Comparison of ENCODE assay signal across 9 cellular contexts in genomic region chr6:72624557-72625160, GRCh38. TPM values are rescaled to one million over a fixed set of nuclear protein-coding genes. Genes with fewer than 3 reads are reported as not detected.
DNase-seq lines count a peak whose midpoint lies in the region; ATAC-seq, FAIRE-seq and TF ChIP-seq lines count a peak whose summit lies in the region.
"Had no signal": no experiment of that assay in that cellular context is flagged by ENCODE, and none has a peak within 500 bp of the region (broad histone marks: within the 10 kb centered on the region; RNA-seq: fewer than 3 reads in every experiment).

No MANE protein-coding gene starts in this region.

- H3K9me3 ChIP-seq in AG04450 (ENCODE audit: control insufficient read depth, insufficient read depth, low read length) (no peaks in the 10 kb centered on the region; the same call in 1 of the 2 replicates), psoas muscle (no peaks in the 10 kb centered on the region), aorta (ENCODE audit: control insufficient read depth, low read length) (no peaks in the 10 kb centered on the region)

- H3K4me3 ChIP-seq in AG04450 (ENCODE audit: low read depth, low read length) (no peak overlapping the region), dorsolateral prefrontal cortex (peak overlapping the region in 39 of 59 donors; percentile 5 to 85 (median 74)), psoas muscle (peak overlapping the region; percentile 86), aorta (ENCODE audit: low read length in 2 of 2) (no peak overlapping the region)

- TF ChIP-seq CTCF in AG04450 (IDR thresholded peaks at IDR 0.05; ENCODE audit: low read depth, low read length) (peak; percentile 80), dorsolateral prefrontal cortex (IDR thresholded peaks at IDR 0.05 in 54 of 56, conservative IDR thresholded peaks at IDR 0.05 in 2 of 56; ENCODE audit: low read depth in 1 of 56, partially characterized antibody in 56 of 56) (peak in 55 of 56 donors; percentile 31 to 76 (median 66)), psoas muscle (IDR thresholded peaks at IDR 0.05) (peak; percentile 59)

- CTCF ChIA-PET in AG04450 (lab: Charles Lee), result interaction anchor here (0.6 to 1.1 kb wide), 13 partner anchors 11 to 559 kb away, joined by 3 to 15 read pairs (median 3); no protein-coding TSS in a partner anchor

- peak; percentile 78 for FAIRE-seq in GM12891 (lab: Jason Lieb, UNC)
- FAIRE-seq: endometrium had no signal

- H3K27me3 ChIP-seq in AG04450 (ENCODE audit: control insufficient read depth, insufficient read depth, low read length) (no peaks in the 10 kb centered on the region), dorsolateral prefrontal cortex (peaks cover 0 to 8% (median 0%) of the 10 kb centered on the region in 45 donors), psoas muscle (ENCODE audit: insufficient read depth in 3 of 3, low read length in 2 of 3) (no peaks in the 10 kb centered on the region), aorta (ENCODE audit: control insufficient read depth in 1 of 2, insufficient read depth in 2 of 2, low read length in 1 of 2) (no peaks in the 10 kb centered on the region)

- ATAC-seq in psoas muscle (no peak), aorta (ENCODE audit: low FRiP score) (no peak), GM18498 (IDR thresholded peaks at IDR 0.05; ENCODE audit: unreplicated experiment) (no peak)

- TF ChIP-seq POLR2A in GM12891 (IDR thresholded peaks at IDR 0.05; ENCODE audit: low read depth, low read length), result no peak

- no peak overlapping the region for H3K27ac ChIP-seq in AG04450 (ENCODE audit: low read depth, low read length)
- H3K27ac ChIP-seq in dorsolateral prefrontal cortex, result no peak overlapping the region
- no peak overlapping the region for H3K27ac ChIP-seq in psoas muscle
- no peak overlapping the region for H3K27ac ChIP-seq in aorta (ENCODE audit: low read depth in 1 of 2, low read length in 2 of 2)

- DNase-seq in AG04450 (ENCODE audit: low read depth, low spot score) (no peak), GM12891 (ENCODE audit: insufficient read length, low spot score) (no peak), NOMO-1 treated with DMSO at 0.1 percent for 48 hours (lab: John Stamatoyannopoulos, UW; ENCODE audit: unreplicated experiment) (peak; percentile 71), dorsolateral prefrontal cortex (no peak), psoas muscle (no peak), aorta (no peak), NCI-H1930 (lab: John Stamatoyannopoulos, UW) (no peak)

- POLR2A ChIA-PET in AG04450 (lab: Yijun Ruan, JAX), result no interaction called here

- H3K4me1 ChIP-seq in psoas muscle (peaks cover 23% of the 10 kb centered on the region), aorta (ENCODE audit: control insufficient read depth in 1 of 2, insufficient read depth in 2 of 2, low read length in 2 of 2) (no peaks in the 10 kb centered on the region)

- intact Hi-C loops in dorsolateral prefrontal cortex (cut with DNase I), result loop anchor here (5.0 to 10.0 kb wide), 3 partner anchors 378 to 550 kb away; no protein-coding TSS in a partner anchor
- intact Hi-C loops in psoas muscle (cut with DNase I), result loop anchor here (5.0 to 10.0 kb wide), 5 partner anchors 120 to 508 kb away; no protein-coding TSS in a partner anchor
- intact Hi-C loops in aorta (cut with DNase I), result loop anchor here (5.0 to 10.0 kb wide), 5 partner anchors 123 to 420 kb away; no protein-coding TSS in a partner anchor

- WGBS in psoas muscle, 3 donors, result 66 to 82% (median 71%) methylated on average over 3 of the region's 3 CpGs
- 59 to 62% methylated on average over 3 of the region's 3 CpGs for WGBS in aorta, 2 donors

- H3K36me3 ChIP-seq in psoas muscle (ENCODE audit: insufficient read depth in 1 of 2, low read depth in 1 of 2), result peaks cover 0 to 13% of the 10 kb centered on the region in 2 donors
- H3K36me3 ChIP-seq in aorta (ENCODE audit: control insufficient read depth in 1 of 2, insufficient read depth in 2 of 2, low read length in 1 of 2), result no peaks in the 10 kb centered on the region

TF ChIP-seq in GM12891, 5 proteins besides CTCF, POLR2A, EP300 and RAD21:
- TF ChIP-seq POU2F2 (IDR thresholded peaks at IDR 0.05; ENCODE audit: low read depth, low read length), result no peak
- no peak for TF ChIP-seq SPI1 (IDR thresholded peaks at IDR 0.05; ENCODE audit: low read depth, low read length)
- no peak for TF ChIP-seq POLR2AphosphoS5 (IDR thresholded peaks at IDR 0.05; ENCODE audit: low read depth, low read length)
- no peak for TF ChIP-seq TAF1 (IDR thresholded peaks at IDR 0.05; ENCODE audit: low read depth, low read length)
- TF ChIP-seq PAX5 (IDR thresholded peaks at IDR 0.05; ENCODE audit: insufficient read depth, low read length, severe bottlenecking), result no peak

RNA-seq across cellular contexts. Expression of gene KCNQ5, which starts 2.8 kb away (rescaled TPM):
- polyA plus RNA-seq in AG04450 (2011; rRNA removed), result 0.52 TPM in 2 replicates
- 0.78 and 3.2 TPM in 2 replicates for polyA minus RNA-seq in AG04450 (2011; rRNA and poly(A)+ RNA removed)
- polyA plus RNA-seq in GM12891 (2012; ENCODE audit: low read depth, missing spikeins), result 0.50 TPM
- 100 to 1,000 TPM in 29 of 120 experiments, 10 to 100 TPM in 91; 29.4 to 115 (median 88.7) TPM for total RNA-seq in dorsolateral prefrontal cortex
- 10 to 100 TPM; 25.7 to 90.7 (median 73.3) TPM for total RNA-seq in psoas muscle
- polyA plus RNA-seq in psoas muscle, result 10 to 100 TPM in 1 of 3 donors, 1 to 10 TPM in 2; 4.4 to 10.6 (median 5.6) TPM
- 1 to 10 TPM; 4.4 to 8.1 TPM for total RNA-seq in aorta
- polyA plus RNA-seq in aorta, result under 1 TPM; 0.15 to 0.38 TPM

Comparison
In these comparisons a context has a peak if more than half of its experiments do, and no peak if none do; other contexts are left out.
1. H3K4me3 ChIP-seq: peak in dorsolateral prefrontal cortex (39 of 59) and psoas muscle (single experiment); none in AG04450 (single experiment) and aorta (0 of 2).
2. Peak in every context shown above with its lines, with median percentiles within 50 percentile points of each other: CTCF ChIP-seq.